31 cellular contexts compared by ENCODE assay signal in genomic region chr6:115997990-115998585, GRCh38.
"Had no signal": no experiment of that assay in that cellular context is flagged by ENCODE, and none has a peak within 500 bp of the region (broad histone marks: within the 10 kb centered on the region; RNA-seq: fewer than 3 reads in every experiment).

No MANE protein-coding gene starts in this region.

- H3K9me3 ChIP-seq: adrenal gland, breast epithelium, colonic mucosa, esophagus squamous epithelium, gastroesophageal sphincter had no signal

- DNase-seq: activated CD4-positive, alpha-beta memory T cell treated with anti-CD3 and anti-CD28 coated beads for 36 hours; activated CD4-positive, alpha-beta T cell treated with anti-CD3 and anti-CD28 coated beads for 36 hours; activated CD4-positive, alpha-beta T cell treated with anti-CD3 and anti-CD28 coated beads, Interleukin-2, amount 10 ng/mL, durations not matched to agents 24 days and 14 days; activated CD4-positive, CD25-positive, alpha-beta regulatory T cell; activated CD4-positive, CD25-positive, alpha-beta regulatory T cell treated with anti-CD3 and anti-CD28 coated beads, Interleukin-2, amount 50 U/mL, for 72 hours; activated CD8-positive, alpha-beta memory T cell treated with anti-CD3 and anti-CD28 coated beads, Interleukin-2, amount 10 ng/mL, durations not matched to agents 7 days and 5 days; activated CD8-positive, alpha-beta memory T cell treated with anti-CD3 and anti-CD28 coated beads, Interleukin-2, amount 50 U/mL, for 4 hours; activated CD8-positive, alpha-beta T cell treated with anti-CD3 and anti-CD28 coated beads, Interleukin-2, amount 10 ng/mL, durations not matched to agents 7 days and 5 days; activated effector memory CD4-positive, alpha-beta T cell treated with anti-CD3 and anti-CD28 coated beads, Interleukin-2, amount 50 U/mL, for 16 hours; activated naive CD4-positive, alpha-beta T cell treated with anti-CD3 and anti-CD28 coated beads for 36 hours; activated naive CD8-positive, alpha-beta T cell treated with anti-CD3 and anti-CD28 coated beads for 36 hours; activated naive CD8-positive, alpha-beta T cell treated with anti-CD3 and anti-CD28 coated beads, Interleukin-2, amount 50 U/mL, for 24 hours; activated T-cell treated with anti-CD3 and anti-CD28 coated beads, Interleukin-2, amount 50 U/mL, for 24 hours; adrenal gland; amygdala; aorta; central memory CD4-positive, alpha-beta T cell; cerebellar nuclear complex; colonic mucosa; effector CD8-positive, alpha-beta T cell; esophagus squamous epithelium; foreskin melanocyte; T-helper 2 cell had no signal

- H3K27ac Mint-ChIP-seq: activated CD4-positive, alpha-beta memory T cell treated with anti-CD3 and anti-CD28 coated beads for 36 hours; activated CD4-positive, alpha-beta T cell treated with anti-CD3 and anti-CD28 coated beads for 36 hours; activated CD4-positive, alpha-beta T cell treated with anti-CD3 and anti-CD28 coated beads, Interleukin-2, amount 10 ng/mL, durations not matched to agents 24 days and 14 days; activated CD8-positive, alpha-beta memory T cell treated with anti-CD3 and anti-CD28 coated beads, Interleukin-2, amount 10 ng/mL, durations not matched to agents 7 days and 5 days; activated CD8-positive, alpha-beta T cell treated with anti-CD3 and anti-CD28 coated beads, Interleukin-2, amount 10 ng/mL, durations not matched to agents 7 days and 5 days; activated naive CD4-positive, alpha-beta T cell treated with anti-CD3 and anti-CD28 coated beads for 36 hours; activated naive CD4-positive, alpha-beta T cell treated with anti-CD3 and anti-CD28 coated beads, Interleukin-2, amount 50 U/mL, for 24 hours; activated naive CD8-positive, alpha-beta T cell treated with anti-CD3 and anti-CD28 coated beads for 36 hours; activated naive CD8-positive, alpha-beta T cell treated with anti-CD3 and anti-CD28 coated beads, Interleukin-2, amount 50 U/mL, for 24 hours; activated T-cell treated with anti-CD3 and anti-CD28 coated beads, Interleukin-2, amount 50 U/mL, for 24 hours; activated T-helper 1 cell treated with anti-CD3 and anti-CD28 coated beads, Interleukin-12 subunit alpha, Interleukin-12 subunit beta, Interleukin-2, Interleukin-4 antibody, amounts not matched to agents 30 ng/mL and 10 ng/mL and 1 ng/mL, durations not matched to agents 14 hours and 24 hours and 36 hours; activated T-helper 2 cell treated with anti-CD3 and anti-CD28 coated beads, Interferon-gamma antibody, Interleukin-2, Interleukin-4, amounts not matched to agents 10 μg/mL and 5 μg/mL and 100 μg/mL, durations not matched to agents 14 hours and 24 hours and 36 hours; brain had no signal

- H3K4me3 Mint-ChIP-seq: activated CD4-positive, alpha-beta memory T cell treated with anti-CD3 and anti-CD28 coated beads for 36 hours; activated CD4-positive, alpha-beta T cell treated with anti-CD3 and anti-CD28 coated beads for 36 hours; activated CD4-positive, alpha-beta T cell treated with anti-CD3 and anti-CD28 coated beads, Interleukin-2, amount 10 ng/mL, durations not matched to agents 24 days and 14 days; activated CD8-positive, alpha-beta memory T cell treated with anti-CD3 and anti-CD28 coated beads, Interleukin-2, amount 10 ng/mL, durations not matched to agents 7 days and 5 days; activated CD8-positive, alpha-beta T cell treated with anti-CD3 and anti-CD28 coated beads, Interleukin-2, amount 10 ng/mL, durations not matched to agents 7 days and 5 days; activated naive CD4-positive, alpha-beta T cell treated with anti-CD3 and anti-CD28 coated beads for 36 hours; activated naive CD4-positive, alpha-beta T cell treated with anti-CD3 and anti-CD28 coated beads, Interleukin-2, amount 50 U/mL, for 24 hours; activated naive CD8-positive, alpha-beta T cell treated with anti-CD3 and anti-CD28 coated beads for 36 hours; activated naive CD8-positive, alpha-beta T cell treated with anti-CD3 and anti-CD28 coated beads, Interleukin-2, amount 50 U/mL, for 24 hours; activated T-cell treated with anti-CD3 and anti-CD28 coated beads, Interleukin-2, amount 50 U/mL, for 24 hours; activated T-helper 1 cell treated with anti-CD3 and anti-CD28 coated beads, Interleukin-12 subunit alpha, Interleukin-12 subunit beta, Interleukin-2, Interleukin-4 antibody, amounts not matched to agents 30 ng/mL and 10 ng/mL and 1 ng/mL, durations not matched to agents 14 hours and 24 hours and 36 hours; brain had no signal

- H3K9me3 Mint-ChIP-seq: activated CD4-positive, alpha-beta memory T cell treated with anti-CD3 and anti-CD28 coated beads for 36 hours; activated CD4-positive, alpha-beta T cell treated with anti-CD3 and anti-CD28 coated beads, Interleukin-2, amount 10 ng/mL, durations not matched to agents 24 days and 14 days; activated naive CD4-positive, alpha-beta T cell treated with anti-CD3 and anti-CD28 coated beads for 36 hours; activated naive CD4-positive, alpha-beta T cell treated with anti-CD3 and anti-CD28 coated beads, Interleukin-2, amount 50 U/mL, for 24 hours; activated naive CD8-positive, alpha-beta T cell treated with anti-CD3 and anti-CD28 coated beads for 36 hours; activated naive CD8-positive, alpha-beta T cell treated with anti-CD3 and anti-CD28 coated beads, Interleukin-2, amount 50 U/mL, for 24 hours; activated T-cell treated with anti-CD3 and anti-CD28 coated beads, Interleukin-2, amount 50 U/mL, for 24 hours; activated T-helper 1 cell treated with anti-CD3 and anti-CD28 coated beads, Interleukin-12 subunit alpha, Interleukin-12 subunit beta, Interleukin-2, Interleukin-4 antibody, amounts not matched to agents 30 ng/mL and 10 ng/mL and 1 ng/mL, durations not matched to agents 14 hours and 24 hours and 36 hours; activated T-helper 2 cell treated with anti-CD3 and anti-CD28 coated beads, Interferon-gamma antibody, Interleukin-2, Interleukin-4, amounts not matched to agents 10 μg/mL and 5 μg/mL and 100 μg/mL, durations not matched to agents 14 hours and 24 hours and 36 hours; brain had no signal

- H3K27me3 Mint-ChIP-seq: activated CD4-positive, alpha-beta T cell treated with anti-CD3 and anti-CD28 coated beads, Interleukin-2, amount 10 ng/mL, durations not matched to agents 24 days and 14 days; brain had no signal

- ATAC-seq: activated CD4-positive, alpha-beta T cell treated with anti-CD3 and anti-CD28 coated beads for 36 hours; activated CD8-positive, alpha-beta memory T cell treated with anti-CD3 and anti-CD28 coated beads, Interleukin-2, amount 10 ng/mL, durations not matched to agents 7 days and 5 days; activated CD8-positive, alpha-beta T cell treated with anti-CD3 and anti-CD28 coated beads, Interleukin-2, amount 10 ng/mL, durations not matched to agents 7 days and 5 days; activated naive CD8-positive, alpha-beta T cell treated with anti-CD3 and anti-CD28 coated beads, Interleukin-2, amount 50 U/mL, for 24 hours; gastroesophageal sphincter had no signal

- H3K4me1 Mint-ChIP-seq: activated CD4-positive, alpha-beta T cell treated with anti-CD3 and anti-CD28 coated beads for 36 hours; activated CD4-positive, alpha-beta T cell treated with anti-CD3 and anti-CD28 coated beads, Interleukin-2, amount 10 ng/mL, durations not matched to agents 24 days and 14 days; activated CD8-positive, alpha-beta memory T cell treated with anti-CD3 and anti-CD28 coated beads, Interleukin-2, amount 10 ng/mL, durations not matched to agents 7 days and 5 days; activated naive CD4-positive, alpha-beta T cell treated with anti-CD3 and anti-CD28 coated beads, Interleukin-2, amount 50 U/mL, for 24 hours; activated naive CD8-positive, alpha-beta T cell treated with anti-CD3 and anti-CD28 coated beads for 36 hours; activated naive CD8-positive, alpha-beta T cell treated with anti-CD3 and anti-CD28 coated beads, Interleukin-2, amount 50 U/mL, for 24 hours had no signal

- H3K4me3 ChIP-seq: adrenal gland, breast epithelium, cardiac muscle cell, colonic mucosa, esophagus squamous epithelium, gastroesophageal sphincter had no signal

- H3K4me1 ChIP-seq: adrenal gland, breast epithelium, colonic mucosa, esophagus squamous epithelium, gastroesophageal sphincter had no signal

- H3K36me3 ChIP-seq: adrenal gland, breast epithelium, cardiac muscle cell, colonic mucosa, gastroesophageal sphincter had no signal

- H3K27me3 ChIP-seq: adrenal gland, breast epithelium, cardiac muscle cell, colonic mucosa, esophagus squamous epithelium, gastroesophageal sphincter had no signal

- H3K36me3 Mint-ChIP-seq: activated CD4-positive, alpha-beta memory T cell treated with anti-CD3 and anti-CD28 coated beads for 36 hours; activated CD8-positive, alpha-beta memory T cell treated with anti-CD3 and anti-CD28 coated beads, Interleukin-2, amount 10 ng/mL, durations not matched to agents 7 days and 5 days; activated naive CD4-positive, alpha-beta T cell treated with anti-CD3 and anti-CD28 coated beads, Interleukin-2, amount 50 U/mL, for 24 hours; activated naive CD8-positive, alpha-beta T cell treated with anti-CD3 and anti-CD28 coated beads for 36 hours; brain had no signal

- H3K27ac ChIP-seq: adrenal gland, breast epithelium, cardiac muscle cell, colonic mucosa, epithelial cell of prostate, esophagus squamous epithelium, gastroesophageal sphincter had no signal
